Comparison of ENCODE assay signal across 15 cellular contexts in genomic region chr2:158723311-158723838, GRCh38.
DNase-seq lines count a peak whose midpoint lies in the region; ATAC-seq and TF ChIP-seq lines count a peak whose summit lies in the region.
"Had no signal": no experiment of that assay in that cellular context is flagged by ENCODE, and none has a peak within 500 bp of the region (broad histone marks: within the 10 kb centered on the region; RNA-seq: fewer than 3 reads in every experiment).

No MANE protein-coding gene starts in this region.

- H3K27ac Mint-ChIP-seq in endodermal cell (peak overlapping the region; percentile 83), WTC11 (no peak overlapping the region), glutamatergic neuron (ENCODE audit: unreplicated experiment) (no peak overlapping the region)
- H3K27ac Mint-ChIP-seq: CD4-positive, alpha-beta memory T cell; T-helper 17 cell had no signal

- H3K9me3 ChIP-seq in endodermal cell (ENCODE audit: control insufficient read depth, low read length) (no peaks in the 10 kb centered on the region), upper lobe of right lung (no peaks in the 10 kb centered on the region)
- H3K9me3 ChIP-seq: neutrophil, transverse colon had no signal

- TF ChIP-seq CTCF in endodermal cell (conservative IDR thresholded peaks at IDR 0.05), result no peak
- TF ChIP-seq CTCF in upper lobe of right lung (IDR thresholded peaks at IDR 0.05), result no peak
- TF ChIP-seq CTCF in WTC11 (IDR thresholded peaks at IDR 0.05), result no peak
- no peak for TF ChIP-seq CTCF in glutamatergic neuron (IDR thresholded peaks at IDR 0.05; ENCODE audit: partially characterized antibody, unreplicated experiment)

- H3K27ac ChIP-seq in endodermal cell (ENCODE audit: low read depth, low read length) (no peak overlapping the region), upper lobe of right lung (no peak overlapping the region)
- H3K27ac ChIP-seq: KMS-11, neutrophil, transverse colon had no signal

- H3K36me3 ChIP-seq in endodermal cell (ENCODE audit: control insufficient read depth, insufficient read depth, low read length) (no peaks in the 10 kb centered on the region), upper lobe of right lung (no peaks in the 10 kb centered on the region)
- H3K36me3 ChIP-seq: neutrophil, transverse colon had no signal

- no peak overlapping the region for H3K9ac ChIP-seq in endodermal cell (ENCODE audit: extremely low read depth, low read length, poor library complexity, severe bottlenecking)
- H3K9ac ChIP-seq: KMS-11 had no signal

- ATAC-seq in upper lobe of right lung (peak; percentile 18), WTC11 (no peak)
- ATAC-seq: T-helper 17 cell had no signal

- no peaks in the 10 kb centered on the region for H3K9me3 Mint-ChIP-seq in endodermal cell
- no peaks in the 10 kb centered on the region for H3K9me3 Mint-ChIP-seq in WTC11
- no peaks in the 10 kb centered on the region for H3K9me3 Mint-ChIP-seq in glutamatergic neuron (ENCODE audit: unreplicated experiment)
- H3K9me3 Mint-ChIP-seq: CD4-positive, alpha-beta memory T cell had no signal

- H3K27me3 ChIP-seq in endodermal cell (ENCODE audit: control insufficient read depth, insufficient read depth, low read length, poor library complexity, severe bottlenecking) (no peaks in the 10 kb centered on the region), upper lobe of right lung (no peaks in the 10 kb centered on the region)
- H3K27me3 ChIP-seq: neutrophil, transverse colon had no signal

- H3K4me3 ChIP-seq in endodermal cell (ENCODE audit: low read length), result no peak overlapping the region
- no peak overlapping the region for H3K4me3 ChIP-seq in upper lobe of right lung
- H3K4me3 ChIP-seq: transverse colon had no signal

- H3K4me1 Mint-ChIP-seq in endodermal cell, result peaks cover 9% of the 10 kb centered on the region
- H3K4me1 Mint-ChIP-seq in WTC11, result peaks cover 23% of the 10 kb centered on the region
- H3K4me1 Mint-ChIP-seq in glutamatergic neuron (ENCODE audit: low read depth, unreplicated experiment), result peaks cover 16% of the 10 kb centered on the region
- H3K4me1 Mint-ChIP-seq: CD4-positive, alpha-beta memory T cell; T-helper 17 cell had no signal

- H3K36me3 Mint-ChIP-seq in endodermal cell (ENCODE audit: low read depth), result no peaks in the 10 kb centered on the region
- no peaks in the 10 kb centered on the region for H3K36me3 Mint-ChIP-seq in WTC11
- H3K36me3 Mint-ChIP-seq in glutamatergic neuron (ENCODE audit: unreplicated experiment), result no peaks in the 10 kb centered on the region
- H3K36me3 Mint-ChIP-seq: CD4-positive, alpha-beta memory T cell had no signal

- CTCF ChIA-PET in WTC11 (lab: Charles Lee), result interaction anchor here (0.7 to 8.8 kb wide), 12 partner anchors 11 to 670 kb away, joined by 3 to 132 read pairs (median 6); no protein-coding TSS in a partner anchor

- POLR2A ChIA-PET in WTC11 (lab: Charles Lee), result no interaction called here

- 91 to 98% methylated on average over 5 to 8 of the region's 8 CpGs for WGBS in endodermal cell (ENCODE audit: insufficient coverage in 1 of 2, insufficient read length in 1 of 2), 2 experiments

- H3K4me1 ChIP-seq in endodermal cell (ENCODE audit: control insufficient read depth, insufficient read depth, low read length), result no peaks in the 10 kb centered on the region
- H3K4me1 ChIP-seq in upper lobe of right lung, result peaks cover 18% of the 10 kb centered on the region
- H3K4me1 ChIP-seq: transverse colon had no signal

- H3K27me3 Mint-ChIP-seq in endodermal cell (ENCODE audit: insufficient read depth) (peaks cover 1% of the 10 kb centered on the region), WTC11 (ENCODE audit: low read depth) (no peaks in the 10 kb centered on the region; the same call in 1 of the 2 replicates), glutamatergic neuron (ENCODE audit: unreplicated experiment) (peaks cover 2% of the 10 kb centered on the region)

- H3K4me3 Mint-ChIP-seq in endodermal cell, result no peak overlapping the region
- no peak overlapping the region for H3K4me3 Mint-ChIP-seq in WTC11
- no peak overlapping the region for H3K4me3 Mint-ChIP-seq in glutamatergic neuron (ENCODE audit: unreplicated experiment)
- H3K4me3 Mint-ChIP-seq: CD4-positive, alpha-beta memory T cell; T-helper 17 cell had no signal

- intact Hi-C loops in upper lobe of right lung (cut with DNase I), result no loop called here

- DNase-seq in NCI-H510A treated with DMSO at 0.1 percent for 48 hours (lab: John Stamatoyannopoulos, UW) (peak; percentile 47), NCI-H510A (lab: John Stamatoyannopoulos, UW) (no peak), endodermal cell (peak; percentile 38), middle frontal gyrus (ENCODE audit: extremely low spot score, low spot score) (peak; percentile 85), upper lobe of right lung (no peak), WTC11 (ENCODE audit: low spot score) (no peak), glutamatergic neuron (no peak), D341Med (ENCODE audit: low spot score) (no peak)
- DNase-seq: CD4-positive, alpha-beta memory T cell; GOT3; stimulated activated CD4-positive, alpha-beta T cell treated with anti-CD3 and anti-CD28 coated beads, Interleukin-4, amount 100 ng/mL, for 4 hours; T-helper 17 cell; transverse colon had no signal

TF ChIP-seq in WTC11, 78 proteins besides CTCF, POLR2A, EP300 and RAD21 (continues in another document):
- TF ChIP-seq NFATC4 (CRISPR knock-in tag; IDR thresholded peaks at IDR 0.05) (no peak), AR (CRISPR knock-in tag; IDR thresholded peaks at IDR 0.05) (no peak), CREM (CRISPR knock-in tag; IDR thresholded peaks at IDR 0.05) (no peak), E2F5 (CRISPR knock-in tag; IDR thresholded peaks at IDR 0.05) (no peak), NFE2L1 (CRISPR knock-in tag; IDR thresholded peaks at IDR 0.05) (no peak), ATF1 (CRISPR knock-in tag; IDR thresholded peaks at IDR 0.05) (no peak), ZNF317 (CRISPR knock-in tag; IDR thresholded peaks at IDR 0.05; ENCODE audit: borderline replicate concordance, low read depth) (no peak), ZNF532 (CRISPR knock-in tag; IDR thresholded peaks at IDR 0.05; ENCODE audit: borderline replicate concordance) (no peak), FOXJ3 (CRISPR knock-in tag; IDR thresholded peaks at IDR 0.05; ENCODE audit: borderline replicate concordance) (no peak)

Comparison
In these comparisons a context has a peak if more than half of its experiments do, and no peak if none do; other contexts are left out.
1. DNase-seq: peak in NCI-H510A treated with DMSO at 0.1 percent for 48 hours (single experiment), endodermal cell (single experiment) and middle frontal gyrus (single experiment); none in NCI-H510A (single experiment), upper lobe of right lung (single experiment), WTC11 (single experiment), glutamatergic neuron (single experiment) and D341Med (single experiment).